Comparison of ENCODE assay signal across 8 cellular contexts in genomic region chr18:710418-711300, GRCh38. TPM values are rescaled to one million over a fixed set of nuclear protein-coding genes. Genes with fewer than 3 reads are reported as not detected.
A peak's percentile ranks its signal among the peaks of the same experiment; 100 is the strongest.
DNase-seq lines count a peak whose midpoint lies in the region; ATAC-seq, FAIRE-seq and TF ChIP-seq lines count a peak whose summit lies in the region.

No MANE protein-coding gene starts in this region.

- H3K4me1 ChIP-seq in H1 (replicated peaks in 1 of 4; ENCODE audit: control insufficient read depth in 3 of 4, insufficient read depth in 4 of 4, low read length in 3 of 4) (peaks cover 0 to 3% (median 1%) of the 10 kb centered on the region in 4 experiments; a peak in 2 of 7 replicates), prostate gland (replicated peaks) (peaks cover 3% of the 10 kb centered on the region)

- H3K4me3 ChIP-seq in GM12865 (ENCODE audit: low read depth, low read length) = peak overlapping the region; percentile 100
- H3K4me3 ChIP-seq in H1 (ENCODE audit: extremely low read depth in 1 of 4, insufficient read depth in 2 of 4, low read depth in 3 of 4, low read length in 4 of 4) = peak overlapping the region in 2 of 4 experiments; percentile 71 to 81; a peak in 5 of 8 replicates
- H3K4me3 ChIP-seq in prostate gland = peak overlapping the region; percentile 49 to 64

- intact Hi-C loops in prostate gland (cut with DNase I) = loop anchor here (5.0 kb wide), 1 partner anchor 53 kb away; the partner anchor contains the start of gene TYMS

- no peak overlapping the region for H2AK5ac ChIP-seq in H1 (ENCODE audit: low read depth, low read length)

- no peak overlapping the region for H2AFZ ChIP-seq in H1 (ENCODE audit: low read length)

- TF ChIP-seq EP300 in H1 (IDR thresholded peaks at IDR 0.05; ENCODE audit: borderline replicate concordance in 1 of 2, low read depth in 2 of 2, low read length in 2 of 2) = no peak

- H3K4ac ChIP-seq in H1 (replicated peaks; ENCODE audit: insufficient read length, low read depth, low read length) = no peak overlapping the region

- no peak for FAIRE-seq in H1 (lab: Jason Lieb, UNC)

- no peak for DNase-seq in GM12865 (ENCODE audit: low read depth)
- DNase-seq in NCI-H69 (lab: John Stamatoyannopoulos, UW) = peak; percentile 44
- peak in 1 of 2 experiments; percentile 8 for DNase-seq in H1 (ENCODE audit: low read depth in 1 of 2, low spot score in 2 of 2)
- no peak for DNase-seq in prostate gland (ENCODE audit: low spot score)
- DNase-seq in NCI-H1436 (lab: John Stamatoyannopoulos, UW) = no peak
- no peak for DNase-seq in cerebellar cortex (ENCODE audit: low spot score)

- H3K27ac ChIP-seq in H1 (ENCODE audit: low read depth, low read length) (no peak overlapping the region), prostate gland (peak overlapping the region in 1 of 2 donors; percentile 83)

- H4K5ac ChIP-seq in H1 (ENCODE audit: insufficient read length, low read depth, low read length) = no peak overlapping the region

- H3K23ac ChIP-seq in H1 (ENCODE audit: insufficient read length) = no peak overlapping the region

- H3K36me3 ChIP-seq in H1 (ENCODE audit: control insufficient read depth in 2 of 4, insufficient read depth in 4 of 4, low read length in 3 of 4) (peaks cover 0 to 12% (median 0%) of the 10 kb centered on the region in 4 experiments; a peak in 3 of 8 replicates), prostate gland (no peaks in the 10 kb centered on the region)

- H3K56ac ChIP-seq in H1 (replicated peaks; ENCODE audit: insufficient read length, low read depth, low read length) = no peak overlapping the region

- TF ChIP-seq POLR2A in H1 (IDR thresholded peaks at IDR 0.05; ENCODE audit: control extremely low read depth in 1 of 2, low read depth in 2 of 2, low read length in 2 of 2) (no peak), prostate gland (IDR thresholded peaks at IDR 0.05) (no peak)

- no peak overlapping the region for H3K14ac ChIP-seq in H1 (ENCODE audit: insufficient read length)

- POLR2A ChIA-PET in H1 (lab: Charles Lee; ENCODE audit: partially characterized antibody) = interaction anchor here (1.6 to 1.8 kb wide), 2 partner anchors 10 to 13 kb away, joined by 4 to 5 read pairs; no protein-coding TSS in a partner anchor

- no peak overlapping the region for H3K9ac ChIP-seq in H1 (replicated peaks in 1 of 4; ENCODE audit: extremely low read depth in 1 of 4, low read depth in 3 of 4, low read length in 3 of 4)

- TF ChIP-seq CTCF in GM12865 (IDR thresholded peaks at IDR 0.05; ENCODE audit: insufficient read depth, low read depth, low read length, missing control alignments) = no peak
- no peak for TF ChIP-seq CTCF in H1 (IDR thresholded peaks at IDR 0.05; ENCODE audit: control extremely low read depth in 1 of 3, insufficient read depth in 1 of 3, low read depth in 1 of 3, low read length in 3 of 3)
- no peak for TF ChIP-seq CTCF in prostate gland (IDR thresholded peaks at IDR 0.05)

- CTCF ChIA-PET in H1 (lab: Charles Lee; ENCODE audit: partially characterized antibody) = interaction anchor here (0.8 to 2.4 kb wide), 4 partner anchors 24 to 122 kb away, joined by 3 to 9 read pairs (median 5); no protein-coding TSS in a partner anchor

- no peak overlapping the region for H2BK120ac ChIP-seq in H1 (replicated peaks; ENCODE audit: low read depth, low read length)

- peaks cover 9% of the 10 kb centered on the region; the same call in 1 of the 2 replicates for H3K79me1 ChIP-seq in H1 (ENCODE audit: low read depth, low read length)

- H2BK20ac ChIP-seq in H1 (ENCODE audit: low read length) = no peak overlapping the region

- no peak overlapping the region for H2BK5ac ChIP-seq in H1 (ENCODE audit: low read depth, low read length)

- peaks cover 12 to 39% of the 10 kb centered on the region in 2 experiments for H3K79me2 ChIP-seq in H1 (ENCODE audit: control insufficient read depth in 1 of 2, insufficient read depth in 2 of 2, low read length in 2 of 2)

- peak overlapping the region; percentile 81 to 86; a peak in 2 of 4 replicates for H3K4me2 ChIP-seq in H1 (ENCODE audit: insufficient read depth in 1 of 2, low read depth in 2 of 2, low read length in 2 of 2)

- no peak for TF ChIP-seq RAD21 in H1 (IDR thresholded peaks at IDR 0.05 in 1 of 2, conservative IDR thresholded peaks at IDR 0.05 in 1 of 2; ENCODE audit: low read depth in 2 of 2, low read length in 2 of 2)

- H2BK15ac ChIP-seq in H1 (ENCODE audit: low read length) = no peak overlapping the region

- H4K91ac ChIP-seq in H1 (replicated peaks; ENCODE audit: insufficient read length, low read length) = no peak overlapping the region

- H4K20me1 ChIP-seq in H1 (replicated peaks in 1 of 2; ENCODE audit: control insufficient read depth in 1 of 2, insufficient read depth in 2 of 2, low read length in 2 of 2) = peaks cover 3 to 6% of the 10 kb centered on the region in 2 experiments

- no peak overlapping the region; the same call in 1 of the 2 replicates for H4K8ac ChIP-seq in H1 (ENCODE audit: extremely low read depth, insufficient read depth, low read length)

- no peaks in the 10 kb centered on the region for H3K27me3 ChIP-seq in H1 (replicated peaks in 1 of 4; ENCODE audit: control insufficient read depth in 3 of 4, extremely low read depth in 1 of 4, insufficient read depth in 3 of 4, low read length in 3 of 4)
- no peaks in the 10 kb centered on the region for H3K27me3 ChIP-seq in prostate gland (replicated peaks; ENCODE audit: insufficient read depth)

- H3K23me2 ChIP-seq in H1 (ENCODE audit: low read depth, low read length) = peaks cover 8% of the 10 kb centered on the region; the same call in 1 of the 2 replicates

- 93% methylated on average over 3 of the region's 3 CpGs; no CpG with 5 or more reads in 1 of the 2 experiments for WGBS in H1 (ENCODE audit: extremely low coverage in 1 of 2, insufficient coverage in 1 of 2, insufficient read length in 1 of 2, insufficient replicate concordance in 2 of 2, low coverage in 1 of 2, low lambda C conversion rate in 2 of 2, missing lambda C conversion rate in 1 of 2), 2 experiments
- WGBS in prostate gland = 66% methylated on average over 3 of the region's 3 CpGs

- no peak for ATAC-seq in GM19328 (IDR thresholded peaks at IDR 0.05; ENCODE audit: unreplicated experiment)
- ATAC-seq in GM19395 (IDR thresholded peaks at IDR 0.05; ENCODE audit: unreplicated experiment) = no peak

- no peaks in the 10 kb centered on the region for H3K9me3 ChIP-seq in H1 (ENCODE audit: insufficient read depth in 2 of 2, low read depth in 1 of 2, low read length in 1 of 2)
- no peaks in the 10 kb centered on the region for H3K9me3 ChIP-seq in prostate gland

- H2BK12ac ChIP-seq in H1 (ENCODE audit: low read depth, low read length) = no peak overlapping the region

- H3K18ac ChIP-seq in H1 (ENCODE audit: extremely low read depth, low read length) = no peak overlapping the region

TF ChIP-seq in H1, 55 proteins besides CTCF, POLR2A, EP300 and RAD21:
- TF ChIP-seq ZNF274 (IDR thresholded peaks at IDR 0.05; ENCODE audit: borderline replicate concordance, extremely low read depth, low read length) (no peak), TEAD4 (IDR thresholded peaks at IDR 0.05; ENCODE audit: low read depth, low read length) (no peak), TAF7 (optimal IDR thresholded peaks at IDR 0.05; ENCODE audit: borderline replicate concordance, low read depth, low read length) (no peak), CHD2 (IDR thresholded peaks at IDR 0.05; ENCODE audit: low read length) (no peak), CHD1 (IDR thresholded peaks at IDR 0.05; ENCODE audit: low read depth, low read length) (no peak), CBX8 (IDR thresholded peaks at IDR 0.05; ENCODE audit: borderline replicate concordance, low read depth, low read length) (no peak), MAX (IDR thresholded peaks at IDR 0.05) (no peak), SIX5 (IDR thresholded peaks at IDR 0.05; ENCODE audit: low read depth, low read length) (no peak), HDAC6 (IDR thresholded peaks at IDR 0.05; ENCODE audit: low read depth, low read length) (no peak), TAF1 (IDR thresholded peaks at IDR 0.05; ENCODE audit: low read depth, low read length) (no peak), JUN (IDR thresholded peaks at IDR 0.05; ENCODE audit: low read depth, low read length) (no peak), BCL11A (IDR thresholded peaks at IDR 0.05; ENCODE audit: low read depth in 2 of 2, low read length in 2 of 2) (no peak), EZH2 (IDR thresholded peaks at IDR 0.05; ENCODE audit: low read depth, low read length, severe bottlenecking) (no peak), CBX5 (IDR thresholded peaks at IDR 0.05; ENCODE audit: low read depth, low read length) (no peak)

RNA-seq across cellular contexts. Expression of gene ENOSF1, which starts 1.8 kb away (rescaled TPM):
- 25.6 and 26.4 TPM in 2 replicates for total RNA-seq in H1 (2021; fragmentation: NEBNext Ultra II Directional; extraction: Animal tissue kit (Norgen Biotek cat#: 25700))
- polyA plus RNA-seq in H1 (2011; rRNA removed) = 15.4 and 17.6 TPM in 2 replicates
- polyA plus RNA-seq in H1 (2011; cell fraction: cytosol; rRNA removed) = 23.2 TPM
- 76.0 TPM for polyA plus RNA-seq in H1 (2011; cell fraction: nucleus; rRNA removed)
- 27.7 to 38.4 TPM (median 34.8 TPM) in 4 replicates for polyA plus RNA-seq in H1 (2012, experiment 1 of 2)
- 9.0 TPM for polyA plus RNA-seq in H1 (2012, experiment 2 of 2)
- polyA plus RNA-seq in H1 (2013, experiment 1 of 2) = 15.4 TPM
- polyA plus RNA-seq in H1 (2013, experiment 2 of 2) = 11.1 TPM
- 36.7 and 42.8 TPM in 2 replicates for polyA minus RNA-seq in H1 (2011; rRNA and poly(A)+ RNA removed)
- 34.8 TPM for polyA minus RNA-seq in H1 (2011; cell fraction: cytosol; rRNA and poly(A)+ RNA removed)
- polyA minus RNA-seq in H1 (2011; cell fraction: nucleus; rRNA and poly(A)+ RNA removed) = 66.9 TPM
- 100 to 1,000 TPM in 1 of 2 donors, 10 to 100 TPM in 1; 84.8 to 114 TPM for total RNA-seq in prostate gland

RNA-seq across cellular contexts. Expression of gene TYMS, which starts 53.2 kb away (rescaled TPM):
- total RNA-seq in H1 (2021; fragmentation: NEBNext Ultra II Directional; extraction: Animal tissue kit (Norgen Biotek cat#: 25700)) = 85.1 and 91.9 TPM in 2 replicates
- 76.8 and 110 TPM in 2 replicates for polyA plus RNA-seq in H1 (2011; rRNA removed)
- 78.5 TPM for polyA plus RNA-seq in H1 (2011; cell fraction: cytosol; rRNA removed)
- polyA plus RNA-seq in H1 (2011; cell fraction: nucleus; rRNA removed) = 120 TPM
- polyA plus RNA-seq in H1 (2012, experiment 1 of 2) = 99.4 to 132 TPM (median 113 TPM) in 4 replicates
- polyA plus RNA-seq in H1 (2012, experiment 2 of 2) = 51.6 TPM
- 58.5 TPM for polyA plus RNA-seq in H1 (2013, experiment 1 of 2)
- 58.9 TPM for polyA plus RNA-seq in H1 (2013, experiment 2 of 2)
- 117 and 187 TPM in 2 replicates for polyA minus RNA-seq in H1 (2011; rRNA and poly(A)+ RNA removed)
- 74.1 TPM for polyA minus RNA-seq in H1 (2011; cell fraction: cytosol; rRNA and poly(A)+ RNA removed)
- polyA minus RNA-seq in H1 (2011; cell fraction: nucleus; rRNA and poly(A)+ RNA removed) = 26.6 TPM
- total RNA-seq in prostate gland = 1 to 10 TPM; 8.2 to 9.6 TPM
